ENCODE assay signal across 9 cellular contexts in genomic region chr22:37752189-37753061, GRCh38. TPM values are rescaled to one million over a fixed set of nuclear protein-coding genes. Genes with fewer than 3 reads are reported as not detected.
A peak's percentile ranks its signal among the peaks of the same experiment; 100 is the strongest.
DNase-seq lines count a peak whose midpoint lies in the region; ATAC-seq and TF ChIP-seq lines count a peak whose summit lies in the region.
"Had no signal": no experiment of that assay in that cellular context is flagged by ENCODE, and none has a peak within 500 bp of the region (broad histone marks: within the 10 kb centered on the region; RNA-seq: fewer than 3 reads in every experiment).

No MANE protein-coding gene starts in this region.

- H3K36me3 ChIP-seq in uterus, result no peaks in the 10 kb centered on the region

- H3K27me3 ChIP-seq in uterus, result no peaks in the 10 kb centered on the region

- H3K4me1 ChIP-seq in uterus, result peaks cover 23 to 40% of the 10 kb centered on the region in 2 donors

- no peak for TF ChIP-seq CTCF in coronary artery (IDR thresholded peaks at IDR 0.05)
- peak in 2 of 4 experiments; percentile 2 to 44 for TF ChIP-seq CTCF in uterus (IDR thresholded peaks at IDR 0.05)

- TF ChIP-seq POLR2A in uterus (IDR thresholded peaks at IDR 0.05), result peak in 1 of 2 donors; percentile 15

- H3K27ac ChIP-seq in coronary artery, result peak overlapping the region; percentile 79 to 94
- H3K27ac ChIP-seq in uterus, result peak overlapping the region; percentile 95 to 96
- H3K27ac ChIP-seq: 22Rv1 had no signal

- H3K4me3 ChIP-seq in coronary artery (peak overlapping the region; percentile 52), uterus (no peak overlapping the region)

- ATAC-seq in GM18498 (IDR thresholded peaks at IDR 0.05; ENCODE audit: unreplicated experiment) (no peak), HG03025 (IDR thresholded peaks at IDR 0.05; ENCODE audit: low FRiP score, unreplicated experiment) (no peak)

- intact Hi-C loops in uterus (cut with DNase I; ENCODE audit: low total_unique reads), result no loop called here

- DNase-seq in DMS153 (lab: John Stamatoyannopoulos, UW) (peak; percentile 25), DMS153 treated with DMSO at 0.1 percent for 48 hours (lab: John Stamatoyannopoulos, UW; ENCODE audit: unreplicated experiment) (no peak), coronary artery (ENCODE audit: low spot score) (peak; percentile 95), medulla oblongata (ENCODE audit: extremely low spot score) (peak; percentile 45), uterus (peak; percentile 86 to 90), T-helper 9 cell (no peak)

- no peaks in the 10 kb centered on the region for H3K9me3 ChIP-seq in uterus

RNA-seq across cellular contexts. Expression of gene GCAT, which starts 55.3 kb away (rescaled TPM):
- total RNA-seq in uterus, result 10 to 100 TPM in 3 of 4 donors, 1 to 10 TPM in 1; 3.8 to 53.8 (median 14.9) TPM

RNA-seq across cellular contexts. Expression of gene TRIOBP, which starts 55.6 kb away (rescaled TPM):
- 100 to 1,000 TPM in 3 of 4 donors, 10 to 100 TPM in 1; 56.2 to 177 (median 127) TPM for total RNA-seq in uterus

Comparison
In these comparisons a context has a peak if more than half of its experiments do, and no peak if none do; other contexts are left out.
1. DNase-seq: peak in DMS153 (single experiment), coronary artery (single experiment), medulla oblongata (single experiment) and uterus (2 of 2); none in DMS153 treated with DMSO at 0.1 percent for 48 hours (single experiment) and T-helper 9 cell (single experiment).